34 cellular contexts compared by ENCODE assay signal in genomic region chrX:133218329-133218728, GRCh38. TPM values are rescaled to one million over a fixed set of nuclear protein-coding genes. Genes with fewer than 3 reads are reported as not detected.
"Had no signal": no experiment of that assay in that cellular context is flagged by ENCODE, and none has a peak within 500 bp of the region (broad histone marks: within the 10 kb centered on the region; RNA-seq: fewer than 3 reads in every experiment).

Gene TFDP3 (minus strand): TSS chrX:133218354. CDS start chrX:133218259, 95 bp downstream.

- H3K4me1 ChIP-seq: body of pancreas, esophagus muscularis mucosa, foreskin keratinocyte, gastrocnemius medialis, heart left ventricle had no signal

- H3K4me3 Mint-ChIP-seq: activated B cell treated with CpG ODN at 0.5 μM for 24 hours; activated CD8-positive, alpha-beta T cell treated with anti-CD3 and anti-CD28 coated beads for 36 hours; activated naive CD8-positive, alpha-beta T cell; activated T-cell treated with anti-CD3 and anti-CD28 coated beads, Interleukin-2, amount 50 U/mL, for 4 hours; activated T-helper 17 cell treated with anti-CD3 and anti-CD28 coated beads, Interleukin-2, amount 50 U/mL, for 72 hours; effector memory CD8-positive, alpha-beta T cell; T-helper 17 cell; T-helper 2 cell treated with Interferon-gamma antibody and Interleukin-4, amounts not matched to agents 5 μg/mL and 100 μg/mL, for 36 hours had no signal

- DNase-seq: activated B cell treated with CpG ODN at 0.5 μM for 24 hours; activated CD4-positive, alpha-beta T cell treated with anti-CD3 and anti-CD28 coated beads for 48 hours; activated CD4-positive, alpha-beta T cell treated with anti-CD3 and anti-CD28 coated beads, Interleukin-2, amount 50 U/mL, for 1 hour; activated CD4-positive, alpha-beta T cell treated with anti-CD3 and anti-CD28 coated beads, Interleukin-2, amount 50 U/mL, for 48 hours; activated CD8-positive, alpha-beta memory T cell treated with anti-CD3 and anti-CD28 coated beads for 24 hours; activated effector memory CD4-positive, alpha-beta T cell treated with Interleukin-2 at 50 U/mL for 16 hours; activated gamma-delta T cell treated with Interleukin-2 at 50 U/mL for 16 hours; activated naive CD4-positive, alpha-beta T cell treated with anti-CD3 and anti-CD28 coated beads, Interleukin-2, amount 50 U/mL, for 16 hours; activated naive CD4-positive, alpha-beta T cell treated with Interleukin-2 at 50 U/mL for 16 hours; activated T-cell treated with anti-CD3 and anti-CD28 coated beads, Interleukin-2, amount 50 U/mL, for 4 hours; amniotic stem cell; anterior cingulate cortex; body of pancreas; caudate nucleus; cortex of kidney; dermis blood vessel endothelial cell; effector CD4-positive, alpha-beta T cell; effector memory CD8-positive, alpha-beta T cell; erythroblast; foreskin keratinocyte; gastrocnemius medialis; glutamatergic neuron; heart left ventricle; T-helper 17 cell; T1000; WERI-Rb-1 had no signal

- H3K9me3 Mint-ChIP-seq: activated B cell treated with CpG ODN at 0.5 μM for 24 hours; activated CD8-positive, alpha-beta T cell treated with anti-CD3 and anti-CD28 coated beads for 36 hours; activated T-cell treated with anti-CD3 and anti-CD28 coated beads, Interleukin-2, amount 50 U/mL, for 4 hours; activated T-helper 17 cell treated with anti-CD3 and anti-CD28 coated beads, Interleukin-2, amount 50 U/mL, for 72 hours; effector memory CD8-positive, alpha-beta T cell; T-helper 2 cell treated with Interferon-gamma antibody and Interleukin-4, amounts not matched to agents 5 μg/mL and 100 μg/mL, for 36 hours had no signal

- H3K4me1 Mint-ChIP-seq: activated B cell treated with CpG ODN at 0.5 μM for 24 hours; activated T-helper 17 cell treated with anti-CD3 and anti-CD28 coated beads, Interleukin-2, amount 50 U/mL, for 72 hours; T-helper 17 cell had no signal

- H3K9me3 ChIP-seq: body of pancreas, esophagus muscularis mucosa, gastrocnemius medialis, heart left ventricle had no signal

- H3K36me3 Mint-ChIP-seq: activated naive CD8-positive, alpha-beta T cell had no signal

- H3K4me3 ChIP-seq: body of pancreas, esophagus muscularis mucosa, gastrocnemius medialis, heart left ventricle had no signal

- H3K27me3 ChIP-seq: body of pancreas, esophagus muscularis mucosa, foreskin keratinocyte, gastrocnemius medialis had no signal

- H3K27ac ChIP-seq: body of pancreas, esophagus muscularis mucosa, foreskin keratinocyte, gastrocnemius medialis, heart left ventricle, WERI-Rb-1 had no signal

- ATAC-seq: activated CD4-positive, CD25-positive, alpha-beta regulatory T cell treated with anti-CD3 and anti-CD28 coated beads, Interleukin-2, amount 50 U/mL, for 24 hours; activated CD8-positive, alpha-beta T cell treated with anti-CD3 and anti-CD28 coated beads for 36 hours; activated T-cell treated with anti-CD3 and anti-CD28 coated beads, Interleukin-2, amount 50 U/mL, for 4 hours; activated T-helper 17 cell treated with anti-CD3 and anti-CD28 coated beads, Interleukin-2, amount 50 U/mL, for 72 hours; body of pancreas; effector memory CD8-positive, alpha-beta T cell; foreskin keratinocyte; gastrocnemius medialis; heart left ventricle; T-helper 17 cell had no signal

- H3K36me3 ChIP-seq: esophagus muscularis mucosa, gastrocnemius medialis, heart left ventricle, WERI-Rb-1 had no signal

- H3K27ac Mint-ChIP-seq: activated B cell treated with CpG ODN at 0.5 μM for 24 hours; activated CD8-positive, alpha-beta T cell treated with anti-CD3 and anti-CD28 coated beads for 36 hours; activated naive CD8-positive, alpha-beta T cell; activated T-helper 17 cell treated with anti-CD3 and anti-CD28 coated beads, Interleukin-2, amount 50 U/mL, for 72 hours; effector memory CD8-positive, alpha-beta T cell; T-helper 17 cell; T-helper 2 cell treated with Interferon-gamma antibody and Interleukin-4, amounts not matched to agents 5 μg/mL and 100 μg/mL, for 36 hours had no signal

- H3K27me3 Mint-ChIP-seq: activated B cell treated with CpG ODN at 0.5 μM for 24 hours; activated naive CD8-positive, alpha-beta T cell; activated T-helper 17 cell treated with anti-CD3 and anti-CD28 coated beads, Interleukin-2, amount 50 U/mL, for 72 hours; effector memory CD8-positive, alpha-beta T cell; T-helper 17 cell had no signal

RNA-seq across cellular contexts. Expression of gene TFDP3, which starts in this region (rescaled TPM):
- total RNA-seq: activated B cell treated with CpG ODN at 0.5 μM for 24 hours; activated CD8-positive, alpha-beta T cell treated with anti-CD3 and anti-CD28 coated beads for 36 hours; activated T-cell treated with anti-CD3 and anti-CD28 coated beads, Interleukin-2, amount 50 U/mL, for 4 hours; activated T-helper 17 cell treated with anti-CD3 and anti-CD28 coated beads, Interleukin-2, amount 50 U/mL, for 72 hours; body of pancreas; chondrocyte; dermis blood vessel endothelial cell; esophagus muscularis mucosa; foreskin keratinocyte; gastrocnemius medialis; heart left ventricle; T-helper 17 cell had no signal
- polyA plus RNA-seq: adipose tissue, foreskin keratinocyte, heart left ventricle had no signal
